ENCODE assay signal across 8 cellular contexts in the genomic region with DNA sequence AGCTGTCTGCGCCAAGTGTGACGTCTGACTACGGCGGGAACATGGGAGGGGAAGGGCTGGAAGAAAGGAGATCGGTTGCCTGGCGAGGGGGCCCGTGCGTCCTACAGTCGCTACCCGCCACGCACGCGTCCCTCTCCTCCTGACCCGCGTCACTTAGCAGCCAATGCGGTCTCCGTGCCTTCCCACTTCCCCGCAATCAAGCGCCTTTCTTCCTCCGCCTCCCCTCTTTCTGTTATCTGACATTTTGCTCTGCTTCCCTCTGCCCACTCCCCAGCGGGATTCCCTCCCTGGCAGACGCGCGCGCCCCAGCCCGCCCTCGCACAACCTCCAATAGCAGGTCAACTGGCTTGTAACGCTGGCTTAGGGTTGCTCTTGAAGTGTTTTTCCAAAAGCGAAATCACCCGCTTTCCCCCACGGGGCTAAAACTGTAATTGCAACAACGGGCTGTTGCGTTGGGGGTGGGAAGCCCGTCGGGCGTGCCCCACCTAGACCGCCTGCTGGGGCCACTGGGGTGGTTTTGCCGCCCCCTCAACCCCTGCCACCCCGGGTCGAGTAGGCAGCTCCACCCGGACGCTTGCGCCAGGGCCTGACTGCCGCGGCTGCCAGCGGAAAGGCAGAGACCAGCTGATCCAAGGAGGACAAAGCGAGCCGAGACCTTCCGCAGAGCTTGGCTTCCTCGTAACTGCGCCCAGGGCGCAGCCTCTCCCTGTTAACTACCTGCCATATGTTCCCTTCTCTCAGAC. TPM values are rescaled to one million over a fixed set of nuclear protein-coding genes. Genes with fewer than 3 reads are reported as not detected.
DNase-seq lines count a peak whose midpoint lies in the region; ATAC-seq and TF ChIP-seq lines count a peak whose summit lies in the region.

No MANE protein-coding gene starts in this region.

- intact Hi-C loops in esophagus squamous epithelium (cut with DNase I) (loop anchor here (5.0 kb wide), 1 partner anchor 1020 kb away; no protein-coding TSS in a partner anchor), upper lobe of right lung (cut with DNase I) (loop anchor here (10.0 kb wide), 1 partner anchor 1023 kb away; no protein-coding TSS in a partner anchor)

- WGBS in esophagus squamous epithelium, 2 donors, result 0 to 1% methylated on average over 27 to 32 of the region's 52 CpGs

- peak in 2 of 4 donors; percentile 5 to 14 for TF ChIP-seq POLR2A in esophagus squamous epithelium (IDR thresholded peaks at IDR 0.05)

- H3K4me3 ChIP-seq in esophagus squamous epithelium, result peak overlapping the region; percentile 42 to 81 (median 75)
- H3K4me3 ChIP-seq in upper lobe of right lung, result peak overlapping the region; percentile 70

- DNase-seq in CD1c-positive myeloid dendritic cell (ENCODE audit: extremely low spot score) (peak; percentile 61), NCI-H2227 (lab: John Stamatoyannopoulos, UW; ENCODE audit: unreplicated experiment) (peak; percentile 82), esophagus squamous epithelium (lab: John Stamatoyannopoulos, UW) (no peak), myocyte (ENCODE audit: low read depth) (peak; percentile 80), upper lobe of right lung (peak; percentile 84)
- peak; percentile 32 for DNase-seq in activated CD4-positive, alpha-beta memory T cell treated with anti-CD3 and anti-CD28 coated beads, Interleukin-2, amount 10 ng/mL, durations not matched to agents 7 days and 5 days

- ATAC-seq in GM18870 (IDR thresholded peaks at IDR 0.05; ENCODE audit: unreplicated experiment), result peak; percentile 39
- peak; percentile 32 for ATAC-seq in HG03060 (IDR thresholded peaks at IDR 0.05; ENCODE audit: low read depth, unreplicated experiment)
- peak; percentile 71 for ATAC-seq in upper lobe of right lung

- H3K27me3 ChIP-seq in esophagus squamous epithelium, result no peaks in the 10 kb centered on the region
- H3K27me3 ChIP-seq in upper lobe of right lung, result no peaks in the 10 kb centered on the region

- H3K27ac Mint-ChIP-seq in activated CD4-positive, alpha-beta memory T cell treated with anti-CD3 and anti-CD28 coated beads, Interleukin-2, amount 10 ng/mL, durations not matched to agents 7 days and 5 days, result no peak overlapping the region

- TF ChIP-seq CTCF in esophagus squamous epithelium (IDR thresholded peaks at IDR 0.05) (peak in 3 of 6 experiments; percentile 7 to 38 (median 22)), upper lobe of right lung (IDR thresholded peaks at IDR 0.05) (peak; percentile 32)

- POLR2A ChIA-PET in activated CD4-positive, alpha-beta memory T cell treated with anti-CD3 and anti-CD28 coated beads, Interleukin-2, amount 10 ng/mL, durations not matched to agents 7 days and 5 days (lab: Charles Lee), result interaction anchor here (1.3 to 2.0 kb wide), 3 partner anchors 9 to 1186 kb away, joined by 5 to 11 read pairs (median 8); partner anchors contain the start of gene E2F3

- no peaks in the 10 kb centered on the region for H3K9me3 Mint-ChIP-seq in activated CD4-positive, alpha-beta memory T cell treated with anti-CD3 and anti-CD28 coated beads, Interleukin-2, amount 10 ng/mL, durations not matched to agents 7 days and 5 days

- CTCF ChIA-PET in activated CD4-positive, alpha-beta memory T cell treated with anti-CD3 and anti-CD28 coated beads, Interleukin-2, amount 10 ng/mL, durations not matched to agents 7 days and 5 days (lab: Charles Lee), result interaction anchor here (0.6 to 3.2 kb wide), 6 partner anchors 9 to 1023 kb away, joined by 4 to 80 read pairs (median 8); no protein-coding TSS in a partner anchor

- H3K36me3 ChIP-seq in esophagus squamous epithelium (no peaks in the 10 kb centered on the region), upper lobe of right lung (no peaks in the 10 kb centered on the region)

- no peaks in the 10 kb centered on the region for H3K9me3 ChIP-seq in esophagus squamous epithelium
- no peaks in the 10 kb centered on the region for H3K9me3 ChIP-seq in upper lobe of right lung

- H3K27ac ChIP-seq in esophagus squamous epithelium, result peak overlapping the region; percentile 79 to 95 (median 92)
- peak overlapping the region; percentile 82 for H3K27ac ChIP-seq in upper lobe of right lung

- peaks cover 49% of the 10 kb centered on the region for H3K27me3 Mint-ChIP-seq in activated CD4-positive, alpha-beta memory T cell treated with anti-CD3 and anti-CD28 coated beads, Interleukin-2, amount 10 ng/mL, durations not matched to agents 7 days and 5 days

- peaks cover 11% of the 10 kb centered on the region for H3K4me1 Mint-ChIP-seq in activated CD4-positive, alpha-beta memory T cell treated with anti-CD3 and anti-CD28 coated beads, Interleukin-2, amount 10 ng/mL, durations not matched to agents 7 days and 5 days

- H3K4me1 ChIP-seq in esophagus squamous epithelium (peaks cover 0 to 25% (median 6%) of the 10 kb centered on the region in 3 donors), upper lobe of right lung (peaks cover 7% of the 10 kb centered on the region)

- H3K4me3 Mint-ChIP-seq in activated CD4-positive, alpha-beta memory T cell treated with anti-CD3 and anti-CD28 coated beads, Interleukin-2, amount 10 ng/mL, durations not matched to agents 7 days and 5 days, result peak overlapping the region; percentile 82

- no peaks in the 10 kb centered on the region for H3K36me3 Mint-ChIP-seq in activated CD4-positive, alpha-beta memory T cell treated with anti-CD3 and anti-CD28 coated beads, Interleukin-2, amount 10 ng/mL, durations not matched to agents 7 days and 5 days (ENCODE audit: low read depth)

RNA-seq across cellular contexts. Expression of gene SOX4, which starts 6.2 kb away (rescaled TPM):
- total RNA-seq in activated CD4-positive, alpha-beta memory T cell treated with anti-CD3 and anti-CD28 coated beads, Interleukin-2, amount 10 ng/mL, durations not matched to agents 7 days and 5 days, result under 1 TPM; 0.20 TPM
- total RNA-seq in esophagus squamous epithelium (1 to 10 TPM; 3.5 to 9.3 (median 4.6) TPM), myocyte (20.1 and 26.4 TPM in 2 replicates), upper lobe of right lung (20.0 TPM)
- polyA plus RNA-seq in myocyte (2012), result 7.8 TPM
